27 cellular contexts compared by ENCODE assay signal in genomic region chr2:14079576-14079975, GRCh38.
"Had no signal": no experiment of that assay in that cellular context is flagged by ENCODE, and none has a peak within 500 bp of the region (broad histone marks: within the 10 kb centered on the region; RNA-seq: fewer than 3 reads in every experiment).

No MANE protein-coding gene starts in this region.

- H3K4me1 ChIP-seq: esophagus squamous epithelium, gastrocnemius medialis, heart right ventricle, left lung, lower lobe of right lung had no signal

- FAIRE-seq: endometrium, islet of Langerhans, keratinocyte had no signal

- H3K27ac Mint-ChIP-seq: dendritic cell treated with granulocyte-macrophage colony-stimulating factor and Interleukin-4, amounts not matched to agents 40 ng/mL and 50 ng/mL, for 4 days; effector memory CD8-positive, alpha-beta T cell; endodermal cell; mesothelial cell of epicardium; naive B cell had no signal

- DNase-seq: cortex of kidney; effector CD8-positive, alpha-beta T cell; effector memory CD8-positive, alpha-beta T cell; endodermal cell; erythroblast; esophagus squamous epithelium; foreskin fibroblast; foreskin melanocyte; gastrocnemius medialis; glutamatergic neuron; head of caudate nucleus; heart right ventricle; hippocampal formation; left cardiac atrium; left lung; left ventricle myocardium superior; lower lobe of right lung; mesenchymal stem cell; mucosa of descending colon; naive B cell had no signal

- H3K27me3 ChIP-seq: esophagus squamous epithelium, gastrocnemius medialis, heart right ventricle, left lung had no signal

- H3K4me3 Mint-ChIP-seq: dendritic cell treated with granulocyte-macrophage colony-stimulating factor and Interleukin-4, amounts not matched to agents 40 ng/mL and 50 ng/mL, for 4 days; effector memory CD8-positive, alpha-beta T cell; endodermal cell; mesothelial cell of epicardium; naive B cell had no signal

- H3K27ac ChIP-seq: epithelial cell of prostate, esophagus squamous epithelium, gastrocnemius medialis, heart right ventricle, left lung, lower lobe of right lung had no signal

- H3K27me3 Mint-ChIP-seq: dendritic cell treated with granulocyte-macrophage colony-stimulating factor and Interleukin-4, amounts not matched to agents 40 ng/mL and 50 ng/mL, for 4 days; effector memory CD8-positive, alpha-beta T cell; naive B cell had no signal

- H3K4me1 Mint-ChIP-seq: mesothelial cell of epicardium, naive B cell had no signal

- H3K9me3 ChIP-seq: esophagus squamous epithelium, gastrocnemius medialis, lower lobe of right lung, mucosa of descending colon had no signal

- H3K4me3 ChIP-seq: esophagus squamous epithelium, gastrocnemius medialis, heart right ventricle, left lung, lower lobe of right lung, mucosa of descending colon had no signal

- H3K36me3 ChIP-seq: esophagus squamous epithelium, gastrocnemius medialis, heart right ventricle, left lung, lower lobe of right lung had no signal

- ATAC-seq: effector memory CD8-positive, alpha-beta T cell; esophagus mucosa; gastrocnemius medialis; heart right ventricle; left cardiac atrium; left lung; left ventricle myocardium superior; lower lobe of right lung; mucosa of descending colon had no signal

- H3K36me3 Mint-ChIP-seq: mesothelial cell of epicardium, naive B cell had no signal
